ENCODE assay signal across 15 cellular contexts in the genomic region with DNA sequence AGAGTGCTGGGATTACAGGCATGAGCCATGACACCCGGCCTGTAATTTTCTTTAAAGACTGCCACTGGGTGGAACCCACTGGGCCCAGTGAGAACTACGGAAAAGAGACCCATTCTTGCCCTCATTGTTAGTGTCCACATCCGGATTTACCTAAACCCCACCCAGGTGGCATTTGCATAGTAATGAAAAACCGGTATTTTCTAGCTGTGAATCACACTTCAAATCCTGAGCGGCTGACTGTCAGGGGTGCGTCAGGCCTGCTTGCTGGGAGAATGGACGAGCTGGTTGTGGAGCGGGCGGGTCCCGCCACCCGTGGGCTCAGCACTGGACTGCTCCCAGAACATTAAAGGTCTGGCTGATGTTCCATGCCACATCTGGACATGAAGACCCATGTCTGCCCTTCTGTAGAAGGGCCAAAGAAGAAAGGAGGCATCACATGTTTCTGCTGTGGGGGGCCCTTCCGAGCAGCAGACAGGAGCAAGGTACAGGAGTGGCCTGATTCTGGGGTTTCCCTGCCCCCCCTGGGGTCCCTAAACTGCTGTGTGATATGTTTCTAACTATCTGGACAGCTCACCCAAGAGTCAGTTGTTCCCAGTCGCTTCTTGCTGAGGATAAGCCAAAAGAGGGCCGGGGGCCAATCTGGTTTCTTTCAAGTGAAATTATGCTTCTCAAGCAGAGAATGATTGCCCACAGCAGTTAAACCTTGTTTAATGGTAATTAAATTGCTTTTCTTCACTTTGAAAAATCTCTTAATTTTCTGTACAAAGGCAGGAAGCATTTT. TPM values are rescaled to one million over a fixed set of nuclear protein-coding genes. Genes with fewer than 3 reads are reported as not detected.
A peak's percentile ranks its signal among the peaks of the same experiment; 100 is the strongest.
DNase-seq lines count a peak whose midpoint lies in the region; ATAC-seq and TF ChIP-seq lines count a peak whose summit lies in the region.
"Had no signal": no experiment of that assay in that cellular context is flagged by ENCODE, and none has a peak within 500 bp of the region (broad histone marks: within the 10 kb centered on the region; RNA-seq: fewer than 3 reads in every experiment).

No MANE protein-coding gene starts in this region.

- POLR2A ChIA-PET in A673 (lab: Charles Lee; ENCODE audit: low non-redundant PET): no interaction called here

- no peak overlapping the region for H3K27ac ChIP-seq in A673 (ENCODE audit: low read depth, low read length, poor library complexity, severe bottlenecking)

- CTCF ChIA-PET in A673 (lab: Charles Lee): interaction anchor here (0.6 kb wide), 1 partner anchor 31 kb away, joined by 14 read pairs; no protein-coding TSS in a partner anchor

- H3K36me3 ChIP-seq in A673 (ENCODE audit: insufficient read depth, low read length, poor library complexity, severe bottlenecking) (no peaks in the 10 kb centered on the region), mucosa of descending colon (ENCODE audit: low read depth) (no peaks in the 10 kb centered on the region)
- H3K36me3 ChIP-seq: adrenal gland had no signal

- intact Hi-C loops in A673 (cut with micrococcal nuclease; ENCODE audit: unreplicated experiment): no loop called here
- intact Hi-C loops in mucosa of descending colon (cut with DNase I, micrococcal nuclease): no loop called here
- intact Hi-C loops in head of caudate nucleus (cut with DNase I): no loop called here

- ATAC-seq in mucosa of descending colon (peak; percentile 31), GM18505 (IDR thresholded peaks at IDR 0.05; ENCODE audit: unreplicated experiment) (no peak), GM21576 (IDR thresholded peaks at IDR 0.05; ENCODE audit: unreplicated experiment) (no peak), HG03432 (IDR thresholded peaks at IDR 0.05; ENCODE audit: unreplicated experiment) (no peak)
- ATAC-seq: stimulated activated naive CD8-positive, alpha-beta T cell treated with anti-CD3 and anti-CD28 coated beads, Interleukin-15, Interleukin-2, amounts not matched to agents 100 U/mL and 50 U/mL, for 24 hours had no signal

- peak; percentile 5 for DNase-seq in A673 (ENCODE audit: low spot score)
- DNase-seq in NCI-H226: peak; percentile 38
- peak; percentile 95 for DNase-seq in epithelial cell of esophagus (ENCODE audit: low read depth)
- no peak for DNase-seq in mucosa of descending colon
- DNase-seq in head of caudate nucleus: no peak
- DNase-seq: activated CD8-positive, alpha-beta memory T cell treated with anti-CD3 and anti-CD28 coated beads, Interleukin-2, amount 50 U/mL, for 4 hours; effector memory CD4-positive, alpha-beta T cell; EL; NCI-H187 treated with DMSO at 0.1 percent for 48 hours; OCI-M1; stimulated activated naive CD8-positive, alpha-beta T cell treated with anti-CD3 and anti-CD28 coated beads, Interleukin-15, Interleukin-2, amounts not matched to agents 100 U/mL and 50 U/mL, for 24 hours had no signal

- H3K4me3 ChIP-seq in A673 (ENCODE audit: low read depth, low read length, poor library complexity, severe bottlenecking) (no peak overlapping the region), epithelial cell of esophagus (ENCODE audit: low read length) (peak overlapping the region; percentile 80), mucosa of descending colon (no peak overlapping the region)
- H3K4me3 ChIP-seq: adrenal gland had no signal

- no peaks in the 10 kb centered on the region for H3K9me3 ChIP-seq in A673 (ENCODE audit: low read depth, low read length, poor library complexity, severe bottlenecking)
- no peaks in the 10 kb centered on the region for H3K9me3 ChIP-seq in mucosa of descending colon
- H3K9me3 ChIP-seq: adrenal gland had no signal

- BruUV-seq in A673 (replicated peaks; lab: Mats Ljungman, UMichigan): no TSS peak

- TF ChIP-seq POLR2A in GM18505 (IDR thresholded peaks at IDR 0.05; ENCODE audit: borderline replicate concordance, extremely low read depth, insufficient read depth, insufficient read length): no peak

- H3K4me1 ChIP-seq in A673 (ENCODE audit: insufficient read depth, low read length, poor library complexity, severe bottlenecking) (peaks cover 12% of the 10 kb centered on the region), mucosa of descending colon (ENCODE audit: low read depth) (no peaks in the 10 kb centered on the region)

- no peaks in the 10 kb centered on the region for H3K27me3 ChIP-seq in A673 (replicated peaks; ENCODE audit: insufficient read depth, low read depth, low read length, poor library complexity)
- H3K27me3 ChIP-seq: adrenal gland had no signal

- no peak for TF ChIP-seq CTCF in A673 (conservative IDR thresholded peaks at IDR 0.05; ENCODE audit: low read depth, low read length)
- TF ChIP-seq CTCF in epithelial cell of esophagus (IDR thresholded peaks at IDR 0.05; ENCODE audit: insufficient read depth, low read depth, low read length, missing control alignments): no peak
- TF ChIP-seq CTCF in mucosa of descending colon (IDR thresholded peaks at IDR 0.05): no peak

RNA-seq across cellular contexts. Expression of a gene that starts 46.4 kb away (rescaled TPM):
- total RNA-seq in A673 (2021): 76.2 and 94.1 TPM in 2 replicates
- 10 to 100 TPM; 49.5 to 94.5 (median 63.9) TPM for total RNA-seq in mucosa of descending colon

Comparison
In these comparisons a context has a peak if more than half of its experiments do, and no peak if none do; other contexts are left out.
1. DNase-seq: peak in A673 (single experiment), NCI-H226 (single experiment) and epithelial cell of esophagus (single experiment); none in mucosa of descending colon (0 of 3) and head of caudate nucleus (0 of 42).